25 cellular contexts compared by ENCODE assay signal in the genomic region with DNA sequence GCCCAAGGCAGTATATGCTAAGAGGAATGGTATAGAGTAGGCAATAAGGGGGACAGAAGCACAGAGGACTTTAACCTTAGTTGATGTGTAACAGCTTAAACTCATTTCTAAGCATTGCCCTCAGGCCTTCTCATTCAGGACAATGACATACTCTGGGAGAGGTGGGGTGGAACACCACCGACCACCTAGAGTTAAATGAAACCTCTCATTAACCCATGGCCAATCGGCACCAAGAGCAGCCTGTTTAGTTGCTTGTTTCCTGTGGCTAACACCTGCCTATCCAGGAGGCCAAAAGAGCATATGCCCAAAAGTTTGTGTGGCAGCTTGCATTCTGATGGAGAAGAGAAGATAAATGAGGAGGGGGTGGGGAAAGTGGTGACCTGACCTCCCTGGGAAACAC.
"Had no signal": no experiment of that assay in that cellular context is flagged by ENCODE, and none has a peak within 500 bp of the region (broad histone marks: within the 10 kb centered on the region; RNA-seq: fewer than 3 reads in every experiment).

No MANE protein-coding gene starts in this region.

- H3K36me3 ChIP-seq: breast epithelium, SJSA1 had no signal

- H3K4me1 ChIP-seq: breast epithelium had no signal

- ATAC-seq: activated CD8-positive, alpha-beta memory T cell treated with anti-CD3 and anti-CD28 coated beads, Interleukin-2, amount 10 ng/mL, durations not matched to agents 7 days and 5 days; Panc1; T-helper 17 cell had no signal

- H3K4me3 ChIP-seq: breast epithelium, SJSA1 had no signal

- H3K9me3 ChIP-seq: breast epithelium, SJSA1 had no signal

- DNase-seq: activated B cell treated with CpG ODN at 0.5 μM for 24 hours; activated CD4-positive, alpha-beta T cell treated with anti-CD3 and anti-CD28 coated beads for 1 hour; activated CD4-positive, alpha-beta T cell treated with anti-CD3 and anti-CD28 coated beads, Interleukin-2, amount 10 ng/mL, durations not matched to agents 24 days and 14 days; activated CD4-positive, alpha-beta T cell treated with anti-CD3 and anti-CD28 coated beads, Interleukin-2, amount 50 U/mL, for 48 hours; activated CD8-positive, alpha-beta memory T cell treated with anti-CD3 and anti-CD28 coated beads, Interleukin-2, amount 10 ng/mL, durations not matched to agents 7 days and 5 days; activated effector memory CD4-positive, alpha-beta T cell treated with Interleukin-2 at 50 U/mL for 16 hours; activated naive CD4-positive, alpha-beta T cell; activated T-cell treated with anti-CD3 and anti-CD28 coated beads, Interleukin-2, amount 50 U/mL, for 24 hours; aorta; caudate nucleus; KG1; NCI-H1092; NCI-H1417; NCI-H1694 treated with DMSO at 0.1 percent for 48 hours; NCI-H2029 treated with DMSO at 0.1 percent for 48 hours; NCI-H446 treated with DMSO at 0.1 percent for 48 hours; NCI-H524 treated with DMSO at 0.1 percent for 48 hours; NCI-H774; NK-92 treated with Interleukin-12 subunit alpha and Interleukin-12 subunit beta, amount 100 ng/mL, for 24 hours; SHP77; T-helper 17 cell; T-helper 9 cell had no signal

- H3K27ac ChIP-seq: breast epithelium, SJSA1 had no signal

- H3K27me3 ChIP-seq: SJSA1 had no signal
